Comparison of ENCODE assay signal across 7 cellular contexts in genomic region chr1:217333939-217334338, GRCh38.
A peak's percentile ranks its signal among the peaks of the same experiment; 100 is the strongest.
DNase-seq lines count a peak whose midpoint lies in the region; ATAC-seq and TF ChIP-seq lines count a peak whose summit lies in the region.

No MANE protein-coding gene starts in this region.

- intact Hi-C loops in naive thymus-derived CD4-positive, alpha-beta T cell (cut with micrococcal nuclease) = no loop called here

- H3K27me3 ChIP-seq in naive thymus-derived CD4-positive, alpha-beta T cell (ENCODE audit: control insufficient read depth in 2 of 2, insufficient read depth in 2 of 2, low read length in 2 of 2) = no peaks in the 10 kb centered on the region

- DNase-seq in GM12865 (ENCODE audit: low read depth) (peak; percentile 46), KBM-7 (peak; percentile 41), SW480 (ENCODE audit: low spot score) (peak; percentile 13), iris pigment epithelial cell (ENCODE audit: low read depth) (peak; percentile 15)
- DNase-seq in naive thymus-derived CD4-positive, alpha-beta T cell = no peak
- no peak for DNase-seq in activated CD8-positive, alpha-beta memory T cell treated with anti-CD3 and anti-CD28 coated beads, Interleukin-2, amount 50 U/mL, for 4 hours

- POLR2A ChIA-PET in naive thymus-derived CD4-positive, alpha-beta T cell (lab: Charles Lee) = no interaction called here

- H3K4me1 ChIP-seq in naive thymus-derived CD4-positive, alpha-beta T cell (ENCODE audit: control insufficient read depth in 2 of 2, insufficient read depth in 2 of 2, low read length in 2 of 2) = no peaks in the 10 kb centered on the region

- H3K27ac Mint-ChIP-seq in naive thymus-derived CD4-positive, alpha-beta T cell = no peak overlapping the region

- H3K4me3 ChIP-seq in GM12865 (ENCODE audit: low read depth, low read length) = no peak overlapping the region
- H3K4me3 ChIP-seq in naive thymus-derived CD4-positive, alpha-beta T cell (ENCODE audit: low read length) = no peak overlapping the region

- no peak overlapping the region for H3K27ac ChIP-seq in naive thymus-derived CD4-positive, alpha-beta T cell (ENCODE audit: low read depth, low read length)

- H3K36me3 Mint-ChIP-seq in naive thymus-derived CD4-positive, alpha-beta T cell = no peaks in the 10 kb centered on the region

- peaks cover 0 to 21% (median 4%) of the 10 kb centered on the region in 11 donors for H3K9me3 Mint-ChIP-seq in naive thymus-derived CD4-positive, alpha-beta T cell

- in situ Hi-C loops in KBM-7 (cut with MboI; ENCODE audit: low pct_unique_long_range_greater_than_20kb, low sequenced_read_pairs) = no loop called here

- TF ChIP-seq CTCF in GM12865 (IDR thresholded peaks at IDR 0.05; ENCODE audit: insufficient read depth, low read depth, low read length, missing control alignments) = peak; percentile 63

- H3K36me3 ChIP-seq in naive thymus-derived CD4-positive, alpha-beta T cell (ENCODE audit: control insufficient read depth in 2 of 3, insufficient read depth in 3 of 3, low read length in 3 of 3) = no peaks in the 10 kb centered on the region

- no peaks in the 10 kb centered on the region for H3K9me3 ChIP-seq in naive thymus-derived CD4-positive, alpha-beta T cell (ENCODE audit: control insufficient read depth in 2 of 3, low read length in 3 of 3)

- CTCF ChIA-PET in naive thymus-derived CD4-positive, alpha-beta T cell (lab: Charles Lee) = no interaction called here

- ATAC-seq in GM21529 (IDR thresholded peaks at IDR 0.05; ENCODE audit: unreplicated experiment) = peak; percentile 91
- ATAC-seq in naive thymus-derived CD4-positive, alpha-beta T cell = no peak

- no peaks in the 10 kb centered on the region for H3K4me1 Mint-ChIP-seq in naive thymus-derived CD4-positive, alpha-beta T cell

- no peaks in the 10 kb centered on the region for H3K27me3 Mint-ChIP-seq in naive thymus-derived CD4-positive, alpha-beta T cell

- no peak overlapping the region for H3K4me3 Mint-ChIP-seq in naive thymus-derived CD4-positive, alpha-beta T cell

Comparison
In these comparisons a context has a peak if more than half of its experiments do, and no peak if none do; other contexts are left out.
1. DNase-seq: peak in GM12865 (single experiment), KBM-7 (single experiment), SW480 (single experiment) and iris pigment epithelial cell (single experiment); none in naive thymus-derived CD4-positive, alpha-beta T cell (0 of 9) and activated CD8-positive, alpha-beta memory T cell treated with anti-CD3 and anti-CD28 coated beads, Interleukin-2, amount 50 U/mL, for 4 hours (single experiment).